ENCODE assay signal across 1 cellular context in genomic region chr2:102025583-102026267, GRCh38.
TF ChIP-seq lines count a peak whose summit lies in the region.

No MANE protein-coding gene starts in this region.

TF ChIP-seq in IMR-90, 13 proteins besides CTCF, POLR2A, EP300 and RAD21 (continued from another document):
- TF ChIP-seq, protein P1, sequence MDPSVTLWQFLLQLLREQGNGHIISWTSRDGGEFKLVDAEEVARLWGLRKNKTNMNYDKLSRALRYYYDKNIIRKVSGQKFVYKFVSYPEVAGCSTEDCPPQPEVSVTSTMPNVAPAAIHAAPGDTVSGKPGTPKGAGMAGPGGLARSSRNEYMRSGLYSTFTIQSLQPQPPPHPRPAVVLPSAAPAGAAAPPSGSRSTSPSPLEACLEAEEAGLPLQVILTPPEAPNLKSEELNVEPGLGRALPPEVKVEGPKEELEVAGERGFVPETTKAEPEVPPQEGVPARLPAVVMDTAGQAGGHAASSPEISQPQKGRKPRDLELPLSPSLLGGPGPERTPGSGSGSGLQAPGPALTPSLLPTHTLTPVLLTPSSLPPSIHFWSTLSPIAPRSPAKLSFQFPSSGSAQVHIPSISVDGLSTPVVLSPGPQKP (IDR thresholded peaks at IDR 0.05; ENCODE audit: borderline replicate concordance, low read depth, low read length) = no peak
- TF ChIP-seq RFX5 (IDR thresholded peaks at IDR 0.05; ENCODE audit: low read depth, low read length) (no peak), SMC3 (IDR thresholded peaks at IDR 0.05; ENCODE audit: low read depth, low read length) (no peak), BHLHE40 (IDR thresholded peaks at IDR 0.05; ENCODE audit: low read depth, low read length) (no peak), MAFK (IDR thresholded peaks at IDR 0.05; ENCODE audit: low read depth, low read length) (no peak)
